Comparison of ENCODE assay signal across 8 cellular contexts in genomic region chr13:110712849-110713641, GRCh38. TPM values are rescaled to one million over a fixed set of nuclear protein-coding genes. Genes with fewer than 3 reads are reported as not detected.
DNase-seq lines count a peak whose midpoint lies in the region; ATAC-seq and TF ChIP-seq lines count a peak whose summit lies in the region.

No MANE protein-coding gene starts in this region.

- H3K27ac ChIP-seq in PC-3 (ENCODE audit: low read length), result peak overlapping the region; percentile 90

- H3K4me3 ChIP-seq in Jurkat, Clone E6-1 (ENCODE audit: low read length), result peak overlapping the region; percentile 88
- H3K4me3 ChIP-seq in PC-3 (ENCODE audit: low read length) (peak overlapping the region; percentile 80), epithelial cell of proximal tubule (ENCODE audit: low read depth, low read length) (peak overlapping the region; percentile 85)

- H3K27ac Mint-ChIP-seq in activated T-cell treated with anti-CD3 and anti-CD28 coated beads, Interleukin-2, amount 50 U/mL, for 24 hours, result peak overlapping the region; percentile 99

- peak overlapping the region; percentile 93 for H3K4me3 Mint-ChIP-seq in activated T-cell treated with anti-CD3 and anti-CD28 coated beads, Interleukin-2, amount 50 U/mL, for 24 hours

- H3K4me1 Mint-ChIP-seq in activated T-cell treated with anti-CD3 and anti-CD28 coated beads, Interleukin-2, amount 50 U/mL, for 24 hours (ENCODE audit: low read depth), result peaks cover 29% of the 10 kb centered on the region

- no peaks in the 10 kb centered on the region for H3K27me3 Mint-ChIP-seq in activated T-cell treated with anti-CD3 and anti-CD28 coated beads, Interleukin-2, amount 50 U/mL, for 24 hours

- H4K20me1 ChIP-seq in PC-3 (ENCODE audit: low read length), result peaks cover 15% of the 10 kb centered on the region; the same call in 1 of the 2 replicates

- intact Hi-C loops in PC-3 (cut with micrococcal nuclease), result loop anchor here (2.0 kb wide), 1 partner anchor 98 kb away; the partner anchor contains the start of gene NAXD

- no peaks in the 10 kb centered on the region for H3K9me3 ChIP-seq in PC-3 (ENCODE audit: low read length)

- H3K79me2 ChIP-seq in PC-3 (ENCODE audit: low read length), result peaks cover 42% of the 10 kb centered on the region

- H3K27me3 ChIP-seq in PC-3 (ENCODE audit: low read length), result no peaks in the 10 kb centered on the region

- TF ChIP-seq CTCF in PC-3 (conservative IDR thresholded peaks at IDR 0.05; ENCODE audit: low read depth, low read length), result no peak
- no peak for TF ChIP-seq CTCF in epithelial cell of proximal tubule (conservative IDR thresholded peaks at IDR 0.05; ENCODE audit: low read depth, low read length)

- no peaks in the 10 kb centered on the region for H3K9me3 Mint-ChIP-seq in activated T-cell treated with anti-CD3 and anti-CD28 coated beads, Interleukin-2, amount 50 U/mL, for 24 hours

- CTCF ChIA-PET in PC-3 (lab: Charles Lee), result interaction anchor here (0.7 kb wide), 1 partner anchor 257 kb away, joined by 3 read pairs; no protein-coding TSS in a partner anchor

- POLR2A ChIA-PET in PC-3 (lab: Charles Lee; ENCODE audit: unreplicated experiment), result interaction anchor here (0.6 to 0.7 kb wide), 2 partner anchors 84 to 199 kb away, joined by 3 to 4 read pairs; no protein-coding TSS in a partner anchor

- no peaks in the 10 kb centered on the region for H3K36me3 ChIP-seq in PC-3 (ENCODE audit: low read depth, low read length)

- no peaks in the 10 kb centered on the region for H3F3A ChIP-seq in PC-3 (ENCODE audit: low read length, unreplicated experiment)

- DNase-seq in DMS53 (lab: John Stamatoyannopoulos, UW), result peak; percentile 93
- DNase-seq in Jurkat, Clone E6-1 (ENCODE audit: low read depth, low spot score), result peak; percentile 100
- DNase-seq in PC-3, result peak; percentile 96
- peak; percentile 99 for DNase-seq in activated T-cell treated with anti-CD3 and anti-CD28 coated beads, Interleukin-2, amount 50 U/mL, for 24 hours
- peak; percentile 97 for DNase-seq in epithelial cell of proximal tubule (ENCODE audit: low read depth)
- DNase-seq in mucosa of gallbladder (ENCODE audit: low spot score), result peak; percentile 99
- DNase-seq in stimulated activated CD8-positive, alpha-beta memory T cell treated with anti-CD3 and anti-CD28 coated beads, Interleukin-4, amount 100 ng/mL, for 24 hours (ENCODE audit: low read depth), result peak; percentile 99

- peak overlapping the region; percentile 98 for H3K9ac ChIP-seq in PC-3 (ENCODE audit: low read length)

- ATAC-seq in GM21717 (IDR thresholded peaks at IDR 0.05; ENCODE audit: unreplicated experiment), result peak; percentile 55
- ATAC-seq in PC-3, result peak; percentile 48

- peaks cover 6% of the 10 kb centered on the region for H3K4me1 ChIP-seq in PC-3 (ENCODE audit: insufficient read depth, low read length)

- peaks cover 29% of the 10 kb centered on the region for H3K36me3 Mint-ChIP-seq in activated T-cell treated with anti-CD3 and anti-CD28 coated beads, Interleukin-2, amount 50 U/mL, for 24 hours (ENCODE audit: low read depth)

- no peaks in the 10 kb centered on the region for H3K9me2 ChIP-seq in PC-3 (replicated peaks; ENCODE audit: low read length)

- peak overlapping the region; percentile 92 for H2AFZ ChIP-seq in PC-3 (ENCODE audit: low read length)

- BruUV-seq in PC-3 (replicated peaks; lab: Mats Ljungman, UMichigan), result no TSS peak

- H3K4me2 ChIP-seq in PC-3 (ENCODE audit: low read length), result peak overlapping the region; percentile 88

RNA-seq across cellular contexts. Expression of gene ING1, which starts 0.5 kb away (rescaled TPM):
- 20.3 TPM for polyA plus RNA-seq in Jurkat, Clone E6-1 (2012; ENCODE audit: insufficient read depth, insufficient read length)
- total RNA-seq in PC-3 (2014; rRNA removed) (17.9 and 20.8 TPM in 2 replicates), epithelial cell of proximal tubule (14.1 and 18.7 TPM in 2 replicates), mucosa of gallbladder (18.6 TPM)

RNA-seq across cellular contexts. Expression of gene CARS2, which starts 7.1 kb away (rescaled TPM):
- 62.0 TPM for polyA plus RNA-seq in Jurkat, Clone E6-1 (2012; ENCODE audit: insufficient read depth, insufficient read length)
- 70.9 and 72.9 TPM in 2 replicates for total RNA-seq in PC-3 (2014; rRNA removed)
- total RNA-seq in epithelial cell of proximal tubule, result 28.5 and 143 TPM in 2 replicates
- 62.8 TPM for total RNA-seq in mucosa of gallbladder

Comparison
In these comparisons a context has a peak if more than half of its experiments do, and no peak if none do; other contexts are left out.
1. Peak in every context shown above with its lines: DNase-seq, ATAC-seq, H3K4me3 ChIP-seq and H3K27ac ChIP-seq.